In the genomic region with DNA sequence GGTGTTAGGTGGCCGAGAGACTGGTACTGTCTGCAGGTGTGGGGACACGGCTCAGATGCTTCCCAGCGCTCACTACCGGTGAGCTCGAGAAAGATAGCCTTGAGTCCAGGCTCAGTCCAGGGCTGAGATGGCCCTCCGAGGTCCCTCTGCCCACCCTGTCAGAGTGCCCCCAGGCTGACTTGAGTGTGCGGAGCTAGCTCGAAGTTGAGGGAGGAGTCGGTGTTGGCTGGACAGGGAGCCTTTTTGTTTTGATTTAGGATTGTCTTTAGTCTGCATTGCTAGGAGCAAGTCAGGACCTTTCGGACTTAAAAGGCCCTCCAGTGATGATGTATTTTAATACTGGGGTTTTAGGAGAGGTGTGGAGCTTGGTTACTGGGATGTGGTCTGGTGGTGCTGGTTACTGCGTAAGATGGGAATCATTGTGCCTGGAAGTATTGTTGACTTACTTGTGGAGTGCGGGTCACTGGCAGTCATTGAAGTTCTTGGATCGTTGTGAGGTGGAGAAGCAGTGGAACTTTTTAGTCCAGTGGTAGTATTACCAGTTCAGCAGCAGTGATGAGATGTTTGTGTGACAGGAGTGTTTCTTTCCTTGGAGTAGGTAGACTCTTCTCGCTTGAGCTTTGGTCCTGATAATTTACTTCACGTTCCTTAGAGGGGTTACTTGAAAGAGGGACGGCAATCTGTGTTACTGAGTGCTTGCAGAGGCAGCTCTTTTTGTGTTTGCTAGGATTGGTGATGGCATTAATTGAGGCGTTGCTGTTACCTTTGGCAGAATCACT, we compare ENCODE assay signal across 8 cellular contexts. TPM values are rescaled to one million over a fixed set of nuclear protein-coding genes. Genes with fewer than 3 reads are reported as not detected.
DNase-seq lines count a peak whose midpoint lies in the region; ATAC-seq and TF ChIP-seq lines count a peak whose summit lies in the region.

No MANE protein-coding gene starts in this region.

- peaks cover 35% of the 10 kb centered on the region for H3K4me1 Mint-ChIP-seq in activated CD4-positive, alpha-beta T cell treated with anti-CD3 and anti-CD28 coated beads for 36 hours

- ATAC-seq in activated CD4-positive, alpha-beta T cell treated with anti-CD3 and anti-CD28 coated beads for 36 hours, result no peak
- ATAC-seq in GM18502 (IDR thresholded peaks at IDR 0.05; ENCODE audit: poor library complexity, unreplicated experiment), result no peak

- no peaks in the 10 kb centered on the region for H3K27me3 Mint-ChIP-seq in activated CD4-positive, alpha-beta T cell treated with anti-CD3 and anti-CD28 coated beads for 36 hours

- H3K4me2 ChIP-seq in OCI-LY1 (ENCODE audit: low read length), result peak overlapping the region; percentile 90
- H3K4me2 ChIP-seq in mesendoderm (ENCODE audit: low read length), result peak overlapping the region; percentile 33

- H4K20me1 ChIP-seq in OCI-LY1 (ENCODE audit: insufficient read depth, low read length), result no peaks in the 10 kb centered on the region

- H3K36me3 Mint-ChIP-seq in activated CD4-positive, alpha-beta T cell treated with anti-CD3 and anti-CD28 coated beads for 36 hours (ENCODE audit: low read depth), result peaks cover 12% of the 10 kb centered on the region

- no peak overlapping the region for H4K8ac ChIP-seq in mesendoderm (ENCODE audit: low read depth, low read length)

- no peak overlapping the region for H3K18ac ChIP-seq in mesendoderm (ENCODE audit: low read length)

- H2BK120ac ChIP-seq in mesendoderm (ENCODE audit: low read depth, low read length), result no peak overlapping the region

- POLR2A ChIA-PET in activated CD4-positive, alpha-beta T cell treated with anti-CD3 and anti-CD28 coated beads for 36 hours (lab: Charles Lee), result interaction anchor here (0.6 to 0.7 kb wide), 3 partner anchors 13 to 1787 kb away, joined by 3 to 4 read pairs (median 4); no protein-coding TSS in a partner anchor

- H4K5ac ChIP-seq in mesendoderm (ENCODE audit: low read length), result peak overlapping the region; percentile 33

- no CpG with 5 or more reads among the region's 17 CpGs for WGBS in mesendoderm (ENCODE audit: extremely low coverage, insufficient coverage, low lambda C conversion rate)

- H3K27ac ChIP-seq in OCI-LY1 (ENCODE audit: low read depth, low read length, poor library complexity, severe bottlenecking) (peak overlapping the region; percentile 63), colonic mucosa (peak overlapping the region; percentile 72), mesendoderm (ENCODE audit: low read depth, low read length) (peak overlapping the region; percentile 29)

- H3K4me3 ChIP-seq in OCI-LY1 (ENCODE audit: low read depth, low read length, poor library complexity, severe bottlenecking) (peak overlapping the region; percentile 92), colonic mucosa (peak overlapping the region; percentile 93), mesendoderm (ENCODE audit: low read length) (peak overlapping the region; percentile 74)

- H3K4ac ChIP-seq in mesendoderm (ENCODE audit: low read depth, low read length), result no peak overlapping the region

- peak; percentile 13 for DNase-seq in activated CD4-positive, alpha-beta T cell treated with anti-CD3 and anti-CD28 coated beads for 36 hours
- DNase-seq in activated CD4-positive, alpha-beta T cell treated with anti-CD3 and anti-CD28 coated beads for 48 hours, result no peak
- DNase-seq in colonic mucosa (peak; percentile 27), mesendoderm (no peak), ureter (ENCODE audit: low spot score) (peak; percentile 45), HK-2 (ENCODE audit: unreplicated experiment) (no peak)

- H2AK5ac ChIP-seq in mesendoderm (ENCODE audit: low read length), result no peak overlapping the region

- no peaks in the 10 kb centered on the region for H3K9me3 ChIP-seq in OCI-LY1 (ENCODE audit: low read length)
- no peaks in the 10 kb centered on the region for H3K9me3 ChIP-seq in colonic mucosa

- H3K23ac ChIP-seq in mesendoderm (ENCODE audit: low read length), result no peak overlapping the region

- H3F3A ChIP-seq in OCI-LY1 (ENCODE audit: insufficient read depth, low read length), result no peaks in the 10 kb centered on the region

- H3K56ac ChIP-seq in mesendoderm (ENCODE audit: low read length), result peak overlapping the region; percentile 90

- peak overlapping the region; percentile 73 for H3K27ac Mint-ChIP-seq in activated CD4-positive, alpha-beta T cell treated with anti-CD3 and anti-CD28 coated beads for 36 hours

- H3K9me2 ChIP-seq in OCI-LY1 (ENCODE audit: low read depth, low read length), result no peaks in the 10 kb centered on the region

- H3K4me3 Mint-ChIP-seq in activated CD4-positive, alpha-beta T cell treated with anti-CD3 and anti-CD28 coated beads for 36 hours, result peak overlapping the region; percentile 77

- no peak; the same call in none of the 2 replicates for TF ChIP-seq CTCF in OCI-LY1 (IDR thresholded peaks at IDR 0.05; ENCODE audit: low read length)
- TF ChIP-seq CTCF in colonic mucosa (IDR thresholded peaks at IDR 0.05), result no peak

- H3K36me3 ChIP-seq in OCI-LY1 (ENCODE audit: insufficient read depth, low read length) (peaks cover 11% of the 10 kb centered on the region), colonic mucosa (no peaks in the 10 kb centered on the region), mesendoderm (ENCODE audit: control insufficient read depth, insufficient read depth, low read length) (no peaks in the 10 kb centered on the region)

- peaks cover 3% of the 10 kb centered on the region for H3K79me1 ChIP-seq in mesendoderm (ENCODE audit: low read length)

- H2BK15ac ChIP-seq in mesendoderm (replicated peaks; ENCODE audit: low read depth), result no peak overlapping the region

- H3K9ac ChIP-seq in OCI-LY1 (ENCODE audit: low read length), result peak overlapping the region; percentile 89
- H3K9ac ChIP-seq in colonic mucosa (ENCODE audit: low read depth in 2 of 2, low read length in 2 of 2), result peak overlapping the region; percentile 85
- H3K9ac ChIP-seq in mesendoderm (ENCODE audit: low read length), result peak overlapping the region; percentile 40

- H2BK5ac ChIP-seq in mesendoderm (ENCODE audit: low read length), result no peak overlapping the region

- peaks cover 24% of the 10 kb centered on the region for H3K79me2 ChIP-seq in OCI-LY1 (ENCODE audit: insufficient read depth, low read length)
- peaks cover 2% of the 10 kb centered on the region for H3K79me2 ChIP-seq in mesendoderm (ENCODE audit: control insufficient read depth, insufficient read depth, low read length)

- CTCF ChIA-PET in activated CD4-positive, alpha-beta T cell treated with anti-CD3 and anti-CD28 coated beads for 36 hours (lab: Charles Lee), result interaction anchor here (0.8 to 1.5 kb wide), 4 partner anchors 9 to 23 kb away, joined by 3 to 5 read pairs (median 4); no protein-coding TSS in a partner anchor

- H3K27me3 ChIP-seq in OCI-LY1 (ENCODE audit: insufficient read depth, low read length) (no peaks in the 10 kb centered on the region), colonic mucosa (no peaks in the 10 kb centered on the region), mesendoderm (ENCODE audit: insufficient read depth, low read length, poor library complexity) (no peaks in the 10 kb centered on the region)

- no peaks in the 10 kb centered on the region for H3K9me3 Mint-ChIP-seq in activated CD4-positive, alpha-beta T cell treated with anti-CD3 and anti-CD28 coated beads for 36 hours (ENCODE audit: low read depth)

- H3K4me1 ChIP-seq in OCI-LY1 (ENCODE audit: insufficient read depth, low read length, severe bottlenecking) (peaks cover 34% of the 10 kb centered on the region), colonic mucosa (no peaks in the 10 kb centered on the region), mesendoderm (ENCODE audit: control insufficient read depth, low read depth, low read length) (peaks cover 4% of the 10 kb centered on the region)

- intact Hi-C loops in activated CD4-positive, alpha-beta T cell treated with anti-CD3 and anti-CD28 coated beads for 36 hours (cut with DNase I, micrococcal nuclease), result loop anchor here in 1 of 2 experiments (1.0 to 5.0 kb wide), 3 partner anchors 700 to 1332 kb away; partner anchors contain the start of genes ELP2, INO80C, RPRD1A and SLC39A6
- intact Hi-C loops in colonic mucosa (cut with DNase I), result no loop called here

- no peak overlapping the region for H2AFZ ChIP-seq in OCI-LY1 (ENCODE audit: low read length)

RNA-seq across cellular contexts. Expression of gene KIAA1328, which starts 0.6 kb away (rescaled TPM):
- total RNA-seq in activated CD4-positive, alpha-beta T cell treated with anti-CD3 and anti-CD28 coated beads for 36 hours, result 1 to 10 TPM; 5.8 to 7.4 TPM
- total RNA-seq in colonic mucosa (1 to 10 TPM; 4.8 to 5.2 TPM), ureter (19.0 TPM)
- polyA plus RNA-seq in mesendoderm (2013, experiment 1 of 2), result 2.8 TPM
- polyA plus RNA-seq in mesendoderm (2013, experiment 2 of 2), result 3.1 TPM

RNA-seq across cellular contexts. Expression of gene TPGS2, which starts 0.7 kb away (rescaled TPM):
- total RNA-seq in activated CD4-positive, alpha-beta T cell treated with anti-CD3 and anti-CD28 coated beads for 36 hours, result 100 to 1,000 TPM in 1 of 2 experiments, 10 to 100 TPM in 1; 87.6 to 158 TPM
- total RNA-seq in colonic mucosa, result 10 to 100 TPM; 51.8 to 79.2 TPM
- polyA plus RNA-seq in mesendoderm (2013, experiment 1 of 2), result 155 TPM
- 161 TPM for polyA plus RNA-seq in mesendoderm (2013, experiment 2 of 2)
- 76.3 TPM for total RNA-seq in ureter

Comparison
In these comparisons a context has a peak if more than half of its experiments do, and no peak if none do; other contexts are left out.
1. DNase-seq: peak in activated CD4-positive, alpha-beta T cell treated with anti-CD3 and anti-CD28 coated beads for 36 hours (single experiment), colonic mucosa (single experiment) and ureter (single experiment); none in activated CD4-positive, alpha-beta T cell treated with anti-CD3 and anti-CD28 coated beads for 48 hours (single experiment), mesendoderm (single experiment) and HK-2 (single experiment).
2. Peak in every context shown above with its lines, with median percentiles within 50 percentile points of each other: H3K27ac ChIP-seq, H3K4me3 ChIP-seq and H3K9ac ChIP-seq.